7 cellular contexts compared by ENCODE assay signal in the genomic region with DNA sequence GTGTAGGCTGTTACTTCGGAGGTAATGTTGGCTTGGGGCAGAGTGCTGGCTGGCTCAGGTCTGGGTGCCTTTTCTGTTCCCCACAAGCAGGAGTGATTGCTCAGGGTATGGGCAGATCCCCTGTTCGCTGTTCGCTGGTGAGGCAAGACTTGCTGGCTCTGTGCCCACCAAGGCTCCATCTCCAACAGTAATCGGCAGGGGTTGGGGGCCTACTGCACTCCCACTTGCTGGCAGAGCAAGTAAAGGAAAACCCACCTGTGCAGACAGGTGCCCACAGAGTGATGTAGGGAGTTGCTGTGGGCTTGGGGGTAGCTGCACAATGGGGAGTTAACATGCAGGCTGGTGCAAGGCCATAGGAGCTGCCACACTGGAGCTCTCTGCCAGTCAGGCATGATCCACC. TPM values are rescaled to one million over a fixed set of nuclear protein-coding genes. Genes with fewer than 3 reads are reported as not detected.
"Had no signal": no experiment of that assay in that cellular context is flagged by ENCODE, and none has a peak within 500 bp of the region (broad histone marks: within the 10 kb centered on the region; RNA-seq: fewer than 3 reads in every experiment).

No MANE protein-coding gene starts in this region.

- DNase-seq: H9, HCEC 1CT, IMR-90 had no signal

- H3K4me3 ChIP-seq: GM23338, K562 had no signal

RNA-seq across cellular contexts. Expression of gene TMSB15C, which starts 8.0 kb away (rescaled TPM):
- total RNA-seq: HT-29, K562 had no signal

RNA-seq across cellular contexts. Expression of gene ZCCHC18, which starts 28.3 kb away (rescaled TPM):
- total RNA-seq: HT-29, K562 had no signal
- polyA plus RNA-seq: K562 had no signal

RNA-seq across cellular contexts. Expression of gene H2BW2, which starts 44.3 kb away (rescaled TPM):
- total RNA-seq: GM23338, H1, H9, HT-29, IMR-90, K562 had no signal
- polyA plus RNA-seq: IMR-90, K562 had no signal
